In the genomic region with DNA sequence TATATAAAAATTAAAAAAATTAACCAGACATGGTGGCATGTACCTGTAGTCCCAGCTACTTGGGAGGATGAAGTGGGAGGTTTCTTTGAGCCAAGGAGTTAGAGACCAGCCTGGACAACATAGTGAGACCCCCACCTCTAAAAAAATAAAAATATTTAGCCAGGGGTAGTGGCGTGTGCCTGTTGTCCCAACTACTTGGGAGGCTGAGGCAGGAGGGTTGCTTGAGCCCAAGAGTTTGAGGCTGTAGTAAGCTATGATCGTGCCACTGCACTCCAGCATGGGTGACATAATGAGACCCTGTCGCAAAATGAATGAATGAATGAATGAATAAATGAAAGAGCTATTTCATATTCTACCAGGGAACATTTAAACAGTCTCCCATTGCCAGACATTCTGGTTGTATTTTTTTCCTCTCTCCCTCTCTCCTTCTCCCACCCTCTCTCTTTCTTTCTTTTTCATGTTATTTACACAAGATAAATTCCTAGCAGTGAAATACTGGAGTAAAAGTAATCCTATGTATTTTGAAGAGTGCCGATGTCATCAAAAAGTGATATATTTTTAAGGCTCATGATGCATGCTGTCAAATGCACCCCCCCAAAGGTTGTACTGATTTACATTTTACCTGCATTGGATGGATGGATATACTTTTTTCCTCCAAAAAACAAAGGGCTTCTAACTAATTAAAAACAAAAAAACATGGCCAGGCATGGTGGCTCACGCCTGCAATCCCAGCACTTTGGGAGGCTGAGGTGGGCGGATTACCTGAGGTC, we compare ENCODE assay signal across 19 cellular contexts.
DNase-seq lines count a peak whose midpoint lies in the region; ATAC-seq and TF ChIP-seq lines count a peak whose summit lies in the region.
"Had no signal": no experiment of that assay in that cellular context is flagged by ENCODE, and none has a peak within 500 bp of the region (broad histone marks: within the 10 kb centered on the region; RNA-seq: fewer than 3 reads in every experiment).

No MANE protein-coding gene starts in this region.

- no peak overlapping the region for H3K9ac ChIP-seq in colonic mucosa (ENCODE audit: low read depth in 2 of 2, low read length in 2 of 2)

- H3K27ac ChIP-seq in Panc1 (ENCODE audit: low read length): peak overlapping the region; percentile 100
- H3K27ac ChIP-seq in colonic mucosa: peak overlapping the region; percentile 84

- peaks cover 5% of the 10 kb centered on the region for H3K36me3 Mint-ChIP-seq in T-helper 1 cell treated with Interleukin-12 subunit alpha and Interleukin-12 subunit beta and Interleukin-4 antibody, amounts not matched to agents 30 μg/mL and 1 μg/mL, for 36 hours (ENCODE audit: low read depth)
- no peaks in the 10 kb centered on the region for H3K36me3 Mint-ChIP-seq in progenitor cell of endocrine pancreas (ENCODE audit: insufficient read depth)
- no peaks in the 10 kb centered on the region for H3K36me3 Mint-ChIP-seq in MCF 10A (ENCODE audit: insufficient read depth, unreplicated experiment)

- DNase-seq in T-helper 1 cell (no peak), Panc1 (ENCODE audit: low read depth, low spot score) (no peak), colonic mucosa (no peak), progenitor cell of endocrine pancreas (ENCODE audit: low spot score, unreplicated experiment) (no peak), MCF 10A (ENCODE audit: unreplicated experiment) (no peak), NCI-H2081 treated with DMSO at 0.1 percent for 48 hours (lab: John Stamatoyannopoulos, UW) (no peak)
- DNase-seq: 8988T; BE2C; CD4-positive, alpha-beta T cell; DMS79; HCEC 1CT; NCI-H1105 treated with DMSO at 0.1 percent for 48 hours; NCI-H1694 treated with DMSO at 0.1 percent for 48 hours; NCI-H2227 treated with DMSO at 0.1 percent for 48 hours; NCI-H510A treated with DMSO at 0.1 percent for 48 hours; NCI-H774; OCI-M1 had no signal

- H3K27ac Mint-ChIP-seq in T-helper 1 cell treated with Interleukin-12 subunit alpha and Interleukin-12 subunit beta and Interleukin-4 antibody, amounts not matched to agents 30 μg/mL and 1 μg/mL, for 36 hours: peak overlapping the region; percentile 43
- H3K27ac Mint-ChIP-seq in progenitor cell of endocrine pancreas (peak overlapping the region; percentile 28), MCF 10A (ENCODE audit: low read depth, unreplicated experiment) (no peak overlapping the region)
- H3K27ac Mint-ChIP-seq: CD4-positive, alpha-beta T cell had no signal

- in situ Hi-C loops in Panc1 (cut with HindIII; ENCODE audit: low pct_unique_long_range_greater_than_20kb, low sequenced_read_pairs): no loop called here

- no peaks in the 10 kb centered on the region for H3K36me3 ChIP-seq in Panc1 (ENCODE audit: control insufficient read depth, insufficient read depth, low read length)
- H3K36me3 ChIP-seq in colonic mucosa: no peaks in the 10 kb centered on the region
- H3K36me3 ChIP-seq: BE2C had no signal

- H3K4me3 ChIP-seq in Panc1 (ENCODE audit: low read depth in 2 of 2, low read length in 2 of 2): no peak overlapping the region
- no peak overlapping the region for H3K4me3 ChIP-seq in colonic mucosa

- POLR2A ChIA-PET in Panc1 (lab: Charles Lee): interaction anchor here (0.6 kb wide), 3 partner anchors 13 to 94 kb away, joined by 4 to 9 read pairs (median 7); no protein-coding TSS in a partner anchor
- POLR2A ChIA-PET in MCF 10A (lab: Yijun Ruan, JAX): interaction anchor here (0.7 kb wide), 2 partner anchors 12 to 30 kb away, joined by 3 to 4 read pairs; no protein-coding TSS in a partner anchor

- intact Hi-C loops in Panc1 (cut with micrococcal nuclease; ENCODE audit: unreplicated experiment): loop anchor here (5.0 kb wide), 2 partner anchors 46 to 79 kb away; no protein-coding TSS in a partner anchor
- intact Hi-C loops in colonic mucosa (cut with DNase I): no loop called here
- intact Hi-C loops in MCF 10A (cut with micrococcal nuclease): no loop called here

- BruUV-seq in Panc1 (replicated peaks; lab: Mats Ljungman, UMichigan) (no TSS peak), MCF 10A (replicated peaks; lab: Mats Ljungman, UMichigan) (no TSS peak)

- no peaks in the 10 kb centered on the region for H3K27me3 Mint-ChIP-seq in T-helper 1 cell treated with Interleukin-12 subunit alpha and Interleukin-12 subunit beta and Interleukin-4 antibody, amounts not matched to agents 30 μg/mL and 1 μg/mL, for 36 hours (ENCODE audit: low read depth)
- H3K27me3 Mint-ChIP-seq in progenitor cell of endocrine pancreas (no peaks in the 10 kb centered on the region), MCF 10A (ENCODE audit: insufficient read depth, unreplicated experiment) (no peaks in the 10 kb centered on the region)
- H3K27me3 Mint-ChIP-seq: CD4-positive, alpha-beta T cell had no signal

- no peak overlapping the region for H3K4me3 Mint-ChIP-seq in T-helper 1 cell treated with Interleukin-12 subunit alpha and Interleukin-12 subunit beta and Interleukin-4 antibody, amounts not matched to agents 30 μg/mL and 1 μg/mL, for 36 hours
- H3K4me3 Mint-ChIP-seq in progenitor cell of endocrine pancreas (ENCODE audit: low read depth) (no peak overlapping the region), MCF 10A (ENCODE audit: unreplicated experiment) (no peak overlapping the region)
- H3K4me3 Mint-ChIP-seq: CD4-positive, alpha-beta T cell had no signal

- ATAC-seq in Panc1 (no peak), HG03280 (IDR thresholded peaks at IDR 0.05; ENCODE audit: unreplicated experiment) (no peak)

- no peaks in the 10 kb centered on the region for H3K9me3 ChIP-seq in Panc1 (ENCODE audit: control insufficient read depth, insufficient read depth, low read depth, low read length)
- no peaks in the 10 kb centered on the region for H3K9me3 ChIP-seq in colonic mucosa
- H3K9me3 ChIP-seq: BE2C had no signal

- CTCF ChIA-PET in Panc1 (lab: Charles Lee): no interaction called here
- CTCF ChIA-PET in MCF 10A (lab: Yijun Ruan, JAX): interaction anchor here (0.6 kb wide), 1 partner anchor 225 kb away, joined by 4 read pairs; no protein-coding TSS in a partner anchor

- H3K4me1 ChIP-seq in Panc1 (ENCODE audit: control insufficient read depth, insufficient read depth, low read length) (peaks cover 62% of the 10 kb centered on the region), colonic mucosa (no peaks in the 10 kb centered on the region)
- H3K4me1 ChIP-seq: BE2C had no signal

- TF ChIP-seq CTCF in Panc1 (IDR thresholded peaks at IDR 0.05) (no peak), colonic mucosa (IDR thresholded peaks at IDR 0.05) (no peak), progenitor cell of endocrine pancreas (IDR thresholded peaks at IDR 0.05; ENCODE audit: unreplicated experiment) (no peak), MCF 10A (IDR thresholded peaks at IDR 0.05; ENCODE audit: unreplicated experiment) (no peak)

- H3K27me3 ChIP-seq in Panc1 (ENCODE audit: control insufficient read depth, insufficient read depth, low read length) (no peaks in the 10 kb centered on the region), colonic mucosa (no peaks in the 10 kb centered on the region)
- H3K27me3 ChIP-seq: BE2C had no signal

- H3K4me1 Mint-ChIP-seq in T-helper 1 cell treated with Interleukin-12 subunit alpha and Interleukin-12 subunit beta and Interleukin-4 antibody, amounts not matched to agents 30 μg/mL and 1 μg/mL, for 36 hours (ENCODE audit: low read depth): peaks cover 13% of the 10 kb centered on the region
- H3K4me1 Mint-ChIP-seq in progenitor cell of endocrine pancreas (ENCODE audit: low read depth) (peaks cover 27% of the 10 kb centered on the region), MCF 10A (ENCODE audit: insufficient read depth, unreplicated experiment) (peaks cover 25% of the 10 kb centered on the region)

- H3K9me3 Mint-ChIP-seq in T-helper 1 cell treated with Interleukin-12 subunit alpha and Interleukin-12 subunit beta and Interleukin-4 antibody, amounts not matched to agents 30 μg/mL and 1 μg/mL, for 36 hours: peaks cover 5% of the 10 kb centered on the region
- H3K9me3 Mint-ChIP-seq in progenitor cell of endocrine pancreas (ENCODE audit: low read depth) (no peaks in the 10 kb centered on the region), MCF 10A (ENCODE audit: unreplicated experiment) (no peaks in the 10 kb centered on the region)
- H3K9me3 Mint-ChIP-seq: CD4-positive, alpha-beta T cell had no signal
